ENCODE assay signal across 1 cellular context in genomic region chr10:42645103-42645502, GRCh38.
TF ChIP-seq lines count a peak whose summit lies in the region.

No MANE protein-coding gene starts in this region.

TF ChIP-seq in K562, 482 proteins besides CTCF, POLR2A, EP300 and RAD21 (continued from another document and continues in another):
- TF ChIP-seq ZNF518B (CRISPR knock-in tag; IDR thresholded peaks at IDR 0.05) (no peak), EZH2 (IDR thresholded peaks at IDR 0.05; ENCODE audit: borderline replicate concordance, low read depth, low read length) (peak; percentile 82; the same call in 1 of the 2 replicates), POLR2AphosphoS5 (IDR thresholded peaks at IDR 0.05; ENCODE audit: control insufficient read depth, insufficient read depth, low read depth, low read length) (peak; percentile 98), POU5F1 (IDR thresholded peaks at IDR 0.05; ENCODE audit: borderline replicate concordance, low read depth, low read length, partially characterized antibody) (no peak), ETV1 (tag; conservative IDR thresholded peaks at IDR 0.05; ENCODE audit: low read depth) (0 out of 2 replicates have a peak, but pooled peaks have one; percentile 28), XRCC4 (IDR thresholded peaks at IDR 0.05; ENCODE audit: extremely low read depth, insufficient read depth, insufficient read length) (no peak), CTBP1 (IDR thresholded peaks at IDR 0.05; ENCODE audit: borderline replicate concordance) (0 out of 2 replicates have a peak, but pooled peaks have one; percentile 17), CC2D1A (IDR thresholded peaks at IDR 0.05) (peak; percentile 61; the same call in 1 of the 2 replicates), CHD7 (IDR thresholded peaks at IDR 0.05; ENCODE audit: low read depth, low read length) (no peak), HBP1 (CRISPR knock-in tag; IDR thresholded peaks at IDR 0.05) (no peak), ZSCAN32 (CRISPR knock-in tag; IDR thresholded peaks at IDR 0.05) (no peak), ZNF311 (CRISPR knock-in tag; IDR thresholded peaks at IDR 0.05) (peak; percentile 37; the same call in 1 of the 2 replicates), TEAD4 (IDR thresholded peaks at IDR 0.05; ENCODE audit: low read length) (peak; percentile 97), TEAD4 (CRISPR knock-in tag; IDR thresholded peaks at IDR 0.05; ENCODE audit: borderline replicate concordance) (no peak), SIRT6 (IDR thresholded peaks at IDR 0.05; ENCODE audit: low read depth, low read length) (no peak), CREB1 (IDR thresholded peaks at IDR 0.05) (peak; percentile 59), CREB1 (CRISPR knock-in tag; IDR thresholded peaks at IDR 0.05) (no peak), STAT5A (IDR thresholded peaks at IDR 0.05; ENCODE audit: borderline replicate concordance, low read length) (peak; percentile 95), GTF2B (IDR thresholded peaks at IDR 0.05; ENCODE audit: extremely low read depth, insufficient read length) (no peak), CBX3 (IDR thresholded peaks at IDR 0.05; ENCODE audit: borderline replicate concordance in 1 of 2, low read length in 2 of 2) (peak in 1 of 2 experiments; percentile 86; a peak in 2 of 3 replicates), ATF7 (IDR thresholded peaks at IDR 0.05) (peak; percentile 13; the same call in 1 of the 2 replicates), NRF1 (conservative IDR thresholded peaks at IDR 0.05 in 1 of 2, IDR thresholded peaks at IDR 0.05 in 1 of 2) (no peak), RAD51 (IDR thresholded peaks at IDR 0.05; ENCODE audit: borderline replicate concordance, low read depth) (no peak), CBX1 (IDR thresholded peaks at IDR 0.05; ENCODE audit: low read depth) (no peak), KLF6 (CRISPR knock-in tag; IDR thresholded peaks at IDR 0.05; ENCODE audit: borderline replicate concordance) (no peak), ZNF24 (IDR thresholded peaks at IDR 0.05) (no peak), ZNF695 (CRISPR knock-in tag; IDR thresholded peaks at IDR 0.05) (no peak), SMARCC2 (IDR thresholded peaks at IDR 0.05; ENCODE audit: low read depth) (peak; percentile 79; the same call in 1 of the 2 replicates), NR2C2 (CRISPR knock-in tag; IDR thresholded peaks at IDR 0.05) (no peak), NR2C2 (tag; IDR thresholded peaks at IDR 0.05) (no peak), TCF3 (CRISPR knock-in tag; IDR thresholded peaks at IDR 0.05) (peak; percentile 92), BCOR (IDR thresholded peaks at IDR 0.05) (0 out of 2 replicates have a peak, but pooled peaks have one; percentile 29), RNF2 (IDR thresholded peaks at IDR 0.05) (peak; percentile 70; the same call in 1 of the 2 replicates), TGIF2 (CRISPR knock-in tag; IDR thresholded peaks at IDR 0.05) (no peak), PTBP1 (IDR thresholded peaks at IDR 0.05; ENCODE audit: low read depth, low read length) (no peak), XRCC3 (IDR thresholded peaks at IDR 0.05) (no peak), MAX (CRISPR knock-in tag; IDR thresholded peaks at IDR 0.05) (no peak), ZNF354B (CRISPR knock-in tag; IDR thresholded peaks at IDR 0.05) (no peak), RFX1 (IDR thresholded peaks at IDR 0.05) (no peak), SRSF3 (IDR thresholded peaks at IDR 0.05; ENCODE audit: insufficient read depth, low read length) (no peak), TAF1 (IDR thresholded peaks at IDR 0.05; ENCODE audit: control insufficient read depth, extremely low read depth, insufficient read depth, low read length, severe bottlenecking) (peak; percentile 67), NONO (IDR thresholded peaks at IDR 0.05; ENCODE audit: low read depth in 2 of 2, low read length in 1 of 2) (no peak), NFE2L1 (tag; IDR thresholded peaks at IDR 0.05; ENCODE audit: borderline replicate concordance, low read depth) (no peak), STAG1 (CRISPR knock-in tag; IDR thresholded peaks at IDR 0.05; ENCODE audit: borderline replicate concordance) (no peak), REST (CRISPR knock-in tag; IDR thresholded peaks at IDR 0.05; ENCODE audit: low read depth) (no peak), ZFPM2 (CRISPR knock-in tag; IDR thresholded peaks at IDR 0.05) (no peak), SMARCA4 (IDR thresholded peaks at IDR 0.05) (peak; percentile 90), ZNF121 (CRISPR knock-in tag; conservative IDR thresholded peaks at IDR 0.05) (no peak)
